26 cellular contexts compared by ENCODE assay signal in genomic region chr2:142952018-142952417, GRCh38.
"Had no signal": no experiment of that assay in that cellular context is flagged by ENCODE, and none has a peak within 500 bp of the region (broad histone marks: within the 10 kb centered on the region; RNA-seq: fewer than 3 reads in every experiment).

No MANE protein-coding gene starts in this region.

- DNase-seq: colonic mucosa; cortex of kidney; effector CD8-positive, alpha-beta T cell; effector memory CD8-positive, alpha-beta T cell; endodermal cell; erythroblast; esophagus squamous epithelium; foreskin melanocyte; gastrocnemius medialis; glutamatergic neuron; head of caudate nucleus; heart right ventricle; hippocampal formation; left cardiac atrium; left lung; left ventricle myocardium superior; lower lobe of right lung; mesendoderm; midbrain; naive thymus-derived CD4-positive, alpha-beta T cell had no signal

- H3K4me1 ChIP-seq: colonic mucosa, gastrocnemius medialis, heart right ventricle, left lung, lower lobe of right lung had no signal

- H3K4me3 Mint-ChIP-seq: dendritic cell treated with granulocyte-macrophage colony-stimulating factor and Interleukin-4, amounts not matched to agents 40 ng/mL and 50 ng/mL, for 4 days; effector memory CD8-positive, alpha-beta T cell; endodermal cell; naive thymus-derived CD4-positive, alpha-beta T cell had no signal

- H3K27me3 Mint-ChIP-seq: dendritic cell treated with granulocyte-macrophage colony-stimulating factor and Interleukin-4, amounts not matched to agents 40 ng/mL and 50 ng/mL, for 4 days had no signal

- H3K9me3 ChIP-seq: colonic mucosa, esophagus squamous epithelium, gastrocnemius medialis, left lung, lower lobe of right lung had no signal

- H3K27ac ChIP-seq: colonic mucosa, epithelial cell of prostate, esophagus squamous epithelium, gastrocnemius medialis, heart right ventricle, left lung, lower lobe of right lung had no signal

- H3K27ac Mint-ChIP-seq: dendritic cell treated with granulocyte-macrophage colony-stimulating factor and Interleukin-4, amounts not matched to agents 40 ng/mL and 50 ng/mL, for 4 days; effector memory CD8-positive, alpha-beta T cell; endodermal cell; naive thymus-derived CD4-positive, alpha-beta T cell had no signal

- ATAC-seq: effector memory CD8-positive, alpha-beta T cell; esophagus mucosa; gastrocnemius medialis; heart right ventricle; left cardiac atrium; left lung; left ventricle myocardium superior; lower lobe of right lung; naive thymus-derived CD4-positive, alpha-beta T cell had no signal

- FAIRE-seq: endometrium, islet of Langerhans, keratinocyte had no signal

- H3K27me3 ChIP-seq: colonic mucosa, esophagus squamous epithelium, gastrocnemius medialis, heart right ventricle, left lung had no signal

- H3K4me3 ChIP-seq: colonic mucosa, esophagus squamous epithelium, gastrocnemius medialis, heart right ventricle, left lung, lower lobe of right lung had no signal

- H3K36me3 ChIP-seq: colonic mucosa, esophagus squamous epithelium, gastrocnemius medialis, heart right ventricle, lower lobe of right lung had no signal

- H3K4me1 Mint-ChIP-seq: naive thymus-derived CD4-positive, alpha-beta T cell had no signal
